22 cellular contexts compared by ENCODE assay signal in the genomic region with DNA sequence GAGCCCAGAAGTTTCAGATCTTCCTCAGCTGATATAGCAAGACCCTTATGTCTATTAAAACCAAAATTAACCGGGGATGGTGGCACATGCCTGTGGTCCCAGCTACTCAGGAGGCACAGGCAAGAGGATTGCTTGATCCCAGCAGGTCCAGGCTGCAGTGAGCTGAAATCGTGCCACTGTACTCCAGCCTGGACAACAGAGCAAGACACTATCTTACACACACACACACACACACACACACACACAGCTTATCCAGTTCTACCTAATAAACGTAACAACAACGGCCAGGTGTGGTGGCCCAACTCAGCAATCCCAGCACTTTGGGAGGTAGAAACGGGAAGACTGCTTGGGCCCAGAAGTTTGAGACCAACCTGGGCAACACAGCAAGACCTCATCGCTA. TPM values are rescaled to one million over a fixed set of nuclear protein-coding genes. Genes with fewer than 3 reads are reported as not detected.
DNase-seq lines count a peak whose midpoint lies in the region; ATAC-seq, FAIRE-seq and TF ChIP-seq lines count a peak whose summit lies in the region.
"Had no signal": no experiment of that assay in that cellular context is flagged by ENCODE, and none has a peak within 500 bp of the region (broad histone marks: within the 10 kb centered on the region; RNA-seq: fewer than 3 reads in every experiment).

No MANE protein-coding gene starts in this region.

- CTCF ChIA-PET in HepG2 (lab: Yijun Ruan, JAX; ENCODE audit: low intra/inter-chr PET ratio, low total read pairs), result no interaction called here

- POLR2A ChIA-PET in HepG2 (lab: Yijun Ruan, JAX), result interaction anchor here (1.2 kb wide), 1 partner anchor 19 kb away, joined by 3 read pairs; no protein-coding TSS in a partner anchor

- H3K4me2 ChIP-seq in HepG2 (ENCODE audit: low read depth, low read length) (no peak overlapping the region), hepatocyte (no peak overlapping the region)
- H3K4me2 ChIP-seq: GM23338 had no signal

- H3K36me3 ChIP-seq in HepG2 (replicated peaks in 1 of 2; ENCODE audit: control insufficient read depth in 1 of 2, insufficient read depth in 2 of 2, low read length in 2 of 2) (peaks cover 13 to 71% of the 10 kb centered on the region in 2 experiments), right lobe of liver (no peaks in the 10 kb centered on the region), neutrophil (peaks cover 36% of the 10 kb centered on the region), hepatocyte (replicated peaks; ENCODE audit: insufficient read depth, low read depth) (no peaks in the 10 kb centered on the region)

- no peak overlapping the region for H3K27ac ChIP-seq in HepG2 (ENCODE audit: extremely low read length, insufficient read depth, low read length)
- H3K27ac ChIP-seq in right lobe of liver, result no peak overlapping the region
- peak overlapping the region; percentile 15 for H3K27ac ChIP-seq in neutrophil
- H3K27ac ChIP-seq in hepatocyte, result no peak overlapping the region
- H3K27ac ChIP-seq: HL-60 had no signal

- no peak for FAIRE-seq in HepG2 (lab: Jason Lieb, UNC)
- FAIRE-seq: D721Med, G401.6, GM12891 had no signal

- TF ChIP-seq POLR2A in HepG2 (IDR thresholded peaks at IDR 0.05; ENCODE audit: insufficient read depth in 1 of 2, low read depth in 2 of 2, low read length in 2 of 2) (no peak), right lobe of liver (IDR thresholded peaks at IDR 0.05) (no peak)

- intact Hi-C loops in HepG2 (cut with micrococcal nuclease; ENCODE audit: unreplicated experiment) (no loop called here), right lobe of liver (cut with DNase I) (no loop called here)

- H3K9me3 ChIP-seq in HepG2 (ENCODE audit: low read length) (no peaks in the 10 kb centered on the region), right lobe of liver (peaks cover 0 to 3% (median 0%) of the 10 kb centered on the region in 4 donors), neutrophil (no peaks in the 10 kb centered on the region), hepatocyte (ENCODE audit: low read depth) (no peaks in the 10 kb centered on the region)

- no peaks in the 10 kb centered on the region for H3K27me3 Mint-ChIP-seq in activated T-helper 17 cell treated with anti-CD3 and anti-CD28 coated beads, Interleukin-2, amount 50 U/mL, for 72 hours
- H3K27me3 Mint-ChIP-seq: B cell; CD4-positive, alpha-beta T cell had no signal

- ATAC-seq in HepG2 (no peak), right lobe of liver (no peak), HG03108 (IDR thresholded peaks at IDR 0.05; ENCODE audit: unreplicated experiment) (no peak)
- ATAC-seq in activated T-helper 17 cell treated with anti-CD3 and anti-CD28 coated beads, Interleukin-2, amount 50 U/mL, for 72 hours (replicated peaks), result no peak
- ATAC-seq: GM23338 had no signal

- TF ChIP-seq EP300 in HepG2 (IDR thresholded peaks at IDR 0.05; ENCODE audit: low read depth in 2 of 2, low read length in 2 of 2) (no peak), HepG2 (CRISPR knock-in tag; IDR thresholded peaks at IDR 0.05; ENCODE audit: borderline replicate concordance) (no peak)

- no peak overlapping the region for H3K4me3 ChIP-seq in HepG2 (replicated peaks in 1 of 3; ENCODE audit: insufficient read depth in 1 of 3, low read depth in 2 of 3, low read length in 3 of 3)
- no peak overlapping the region for H3K4me3 ChIP-seq in right lobe of liver
- no peak overlapping the region for H3K4me3 ChIP-seq in neutrophil (ENCODE audit: low read depth in 1 of 2, low read length in 1 of 2)
- H3K4me3 ChIP-seq in hepatocyte, result no peak overlapping the region
- H3K4me3 ChIP-seq: GM23338 had no signal

- H3K79me2 ChIP-seq in HepG2 (ENCODE audit: insufficient read depth, low read length) (peaks cover 96% of the 10 kb centered on the region), hepatocyte (peaks cover 100% of the 10 kb centered on the region)

- TF ChIP-seq RAD21 in HepG2 (CRISPR knock-in tag; IDR thresholded peaks at IDR 0.05), result no peak

- peaks cover 37% of the 10 kb centered on the region for H3K4me1 Mint-ChIP-seq in activated T-helper 17 cell treated with anti-CD3 and anti-CD28 coated beads, Interleukin-2, amount 50 U/mL, for 72 hours

- H3K4me1 ChIP-seq in HepG2 (ENCODE audit: insufficient read depth, low read length) (peaks cover 90% of the 10 kb centered on the region), right lobe of liver (peaks cover 0 to 8% (median 0%) of the 10 kb centered on the region in 4 donors), neutrophil (ENCODE audit: control insufficient read depth in 1 of 2, insufficient read depth in 1 of 2, low read depth in 1 of 2, low read length in 1 of 2) (peaks cover 24 to 30% of the 10 kb centered on the region in 2 experiments), hepatocyte (ENCODE audit: insufficient read depth) (peaks cover under 1% of the 10 kb centered on the region)

- H3K36me3 Mint-ChIP-seq in activated T-helper 17 cell treated with anti-CD3 and anti-CD28 coated beads, Interleukin-2, amount 50 U/mL, for 72 hours (ENCODE audit: low read depth), result peaks cover 91% of the 10 kb centered on the region

- H3K27ac Mint-ChIP-seq in activated T-helper 17 cell treated with anti-CD3 and anti-CD28 coated beads, Interleukin-2, amount 50 U/mL, for 72 hours, result peak overlapping the region; percentile 12
- H3K27ac Mint-ChIP-seq: B cell, GM23338 had no signal

- H4K20me1 ChIP-seq in HepG2 (ENCODE audit: insufficient read depth, low read length) (peaks cover 84% of the 10 kb centered on the region), hepatocyte (ENCODE audit: insufficient read depth, poor library complexity, severe bottlenecking) (peaks cover 6% of the 10 kb centered on the region)

- no peaks in the 10 kb centered on the region for H3K9me3 Mint-ChIP-seq in activated T-helper 17 cell treated with anti-CD3 and anti-CD28 coated beads, Interleukin-2, amount 50 U/mL, for 72 hours

- no TSS peak for BruUV-seq in HepG2 (replicated peaks; lab: Mats Ljungman, UMichigan)

- H3K27me3 ChIP-seq in HepG2 (ENCODE audit: control insufficient read depth in 1 of 2, insufficient read depth in 2 of 2, low read length in 2 of 2) (no peaks in the 10 kb centered on the region), right lobe of liver (no peaks in the 10 kb centered on the region), neutrophil (no peaks in the 10 kb centered on the region), hepatocyte (no peaks in the 10 kb centered on the region)

- DNase-seq in HepG2 (ENCODE audit: low spot score) (no peak), right lobe of liver (no peak), inferior parietal cortex (ENCODE audit: extremely low spot score) (no peak), hepatocyte (ENCODE audit: low spot score) (no peak)
- DNase-seq: ACHN; C1 segment of cervical spinal cord; CD4-positive, alpha-beta T cell; COR-L47; DMS153; DMS79 treated with DMSO at 0.1 percent for 48 hours; EL; H7; KG1 had no signal

- no peak overlapping the region for H3K4me3 Mint-ChIP-seq in activated T-helper 17 cell treated with anti-CD3 and anti-CD28 coated beads, Interleukin-2, amount 50 U/mL, for 72 hours
- H3K4me3 Mint-ChIP-seq: B cell; CD4-positive, alpha-beta T cell; GM23338 had no signal

- no peaks in the 10 kb centered on the region for H3K9me2 ChIP-seq in hepatocyte (replicated peaks; ENCODE audit: insufficient read depth)

- in situ Hi-C loops in HepG2 (cut with HindIII; ENCODE audit: extremely low pct_ligation_motif_present, low pct_unique_long_range_greater_than_20kb), result no loop called here

- no peak overlapping the region for H2AFZ ChIP-seq in HepG2 (ENCODE audit: low read length)
- no peak overlapping the region for H2AFZ ChIP-seq in hepatocyte
- H2AFZ ChIP-seq: GM23338 had no signal

- H3K9ac ChIP-seq in HepG2 (ENCODE audit: insufficient read depth, low read depth, low read length), result no peak overlapping the region

- WGBS in HepG2 (ENCODE audit: low lambda C conversion rate), result 97% methylated on average over 6 of the region's 6 CpGs
- whole genome bisulfite sequencing in right lobe of liver (ENCODE audit: insufficient coverage, low coverage, low lambda C conversion rate, missing lambda C conversion rate), result 71% methylated on average over 1 of the region's 6 CpGs
- 95% methylated on average over 6 of the region's 6 CpGs for WGBS in hepatocyte (ENCODE audit: low lambda C conversion rate, missing lambda C conversion rate)

- TF ChIP-seq CTCF in HepG2 (CRISPR knock-in tag; IDR thresholded peaks at IDR 0.05) (no peak), right lobe of liver (IDR thresholded peaks at IDR 0.05) (no peak), neutrophil (IDR thresholded peaks at IDR 0.05) (no peak), hepatocyte (IDR thresholded peaks at IDR 0.05; ENCODE audit: poor library complexity) (no peak)

TF ChIP-seq in HepG2, 621 proteins besides CTCF, POLR2A, EP300 and RAD21 (continues in another document):
- TF ChIP-seq ZNF121 (CRISPR knock-in tag; IDR thresholded peaks at IDR 0.05) (peak; percentile 85), PRMT3 (CRISPR knock-in tag; IDR thresholded peaks at IDR 0.05; ENCODE audit: borderline replicate concordance, low read depth) (no peak), TCF7 (IDR thresholded peaks at IDR 0.05; ENCODE audit: low read depth) (no peak)

RNA-seq across cellular contexts. Expression of gene LPIN2, which starts 7.5 kb away (rescaled TPM):
- total RNA-seq in HepG2 (2016; rRNA removed; fragmentation: Illumina TruSeq; extraction: Trizol) (46.0 and 59.5 TPM in 2 replicates), right lobe of liver (100 to 1,000 TPM in 5 of 6 experiments, 10 to 100 TPM in 1; 64.9 to 175 (median 150) TPM), hepatocyte (62.1 and 71.2 TPM in 2 replicates)
- total RNA-seq in HepG2 (2016; cell fraction: cytosol; rRNA removed; fragmentation: Illumina TruSeq; extraction: Trizol; ENCODE audit: low read depth), result 12.8 and 14.6 TPM in 2 replicates
- 44.4 and 54.4 TPM in 2 replicates for total RNA-seq in HepG2 (2016; cell fraction: insoluble cytoplasmic fraction; rRNA removed; fragmentation: Illumina TruSeq; extraction: Trizol)
- 20.5 and 21.5 TPM in 2 replicates for total RNA-seq in HepG2 (2016; cell fraction: membrane; rRNA removed; fragmentation: Illumina TruSeq; extraction: Trizol)
- total RNA-seq in HepG2 (2016; cell fraction: nucleus; rRNA removed; fragmentation: Illumina TruSeq; extraction: Trizol), result 50.5 and 53.1 TPM in 2 replicates
- polyA plus RNA-seq in HepG2 (2011; rRNA removed) (110 and 119 TPM in 2 replicates), hepatocyte (28.2 and 29.1 TPM in 2 replicates)
- polyA plus RNA-seq in HepG2 (2011; cell fraction: cytosol; rRNA removed), result 76.4 and 101 TPM in 2 replicates
- 114 and 124 TPM in 2 replicates for polyA plus RNA-seq in HepG2 (2011; cell fraction: nucleus; rRNA removed)
- 53.5 and 68.4 TPM in 2 replicates for polyA plus RNA-seq in HepG2 (2012)
- polyA plus RNA-seq in HepG2 (2016; cell fraction: cytosol; fragmentation: Illumina TruSeq; extraction: Trizol; ENCODE audit: low read depth), result 1.7 and 2.2 TPM in 2 replicates
- 32.7 and 38.7 TPM in 2 replicates for polyA plus RNA-seq in HepG2 (2016; cell fraction: insoluble cytoplasmic fraction; fragmentation: Illumina TruSeq; extraction: Trizol; ENCODE audit: low read depth)
- 5.6 and 6.6 TPM in 2 replicates for polyA plus RNA-seq in HepG2 (2016; cell fraction: membrane; fragmentation: Illumina TruSeq; extraction: Trizol; ENCODE audit: low read depth)
- polyA plus RNA-seq in HepG2 (2016; cell fraction: nucleus; fragmentation: Illumina TruSeq; extraction: Trizol; ENCODE audit: insufficient read depth, low read depth), result 51.6 and 53.6 TPM in 2 replicates
- polyA minus RNA-seq in HepG2 (2011; rRNA and poly(A)+ RNA removed; ENCODE audit: low replicate concordance), result 31.2 and 149 TPM in 2 replicates
- polyA minus RNA-seq in HepG2 (2011; cell fraction: cytosol; rRNA and poly(A)+ RNA removed), result 95.1 and 103 TPM in 2 replicates
- polyA minus RNA-seq in HepG2 (2011; cell fraction: nucleus; rRNA and poly(A)+ RNA removed), result 171 and 204 TPM in 2 replicates
- total RNA-seq in activated T-helper 17 cell treated with anti-CD3 and anti-CD28 coated beads, Interleukin-2, amount 50 U/mL, for 72 hours, result 10 to 100 TPM; 45.8 to 78.1 TPM
